Comparison of ENCODE assay signal across 8 cellular contexts in genomic region chr19:42270346-42271044, GRCh38. TPM values are rescaled to one million over a fixed set of nuclear protein-coding genes. Genes with fewer than 3 reads are reported as not detected.
DNase-seq lines count a peak whose midpoint lies in the region; ATAC-seq and TF ChIP-seq lines count a peak whose summit lies in the region.

No MANE protein-coding gene starts in this region.

- peaks cover 13% of the 10 kb centered on the region for H3K36me3 Mint-ChIP-seq in activated naive CD8-positive, alpha-beta T cell treated with anti-CD3 and anti-CD28 coated beads, Interleukin-2, amount 10 ng/mL, durations not matched to agents 7 days and 5 days

- no peaks in the 10 kb centered on the region for H3K27me3 Mint-ChIP-seq in activated naive CD8-positive, alpha-beta T cell treated with anti-CD3 and anti-CD28 coated beads, Interleukin-2, amount 10 ng/mL, durations not matched to agents 7 days and 5 days

- peak; percentile 31 for DNase-seq in NCI-H2171 treated with DMSO at 0.1 percent for 48 hours (lab: John Stamatoyannopoulos, UW)
- no peak for DNase-seq in NCI-H2171 (lab: John Stamatoyannopoulos, UW)
- peak; percentile 71 for DNase-seq in activated naive CD8-positive, alpha-beta T cell treated with anti-CD3 and anti-CD28 coated beads, Interleukin-2, amount 10 ng/mL, durations not matched to agents 7 days and 5 days
- DNase-seq in hepatic stellate cell (ENCODE audit: low spot score), result peak; percentile 83
- DNase-seq in spleen, result peak; percentile 90
- DNase-seq in HuH-7.5 (ENCODE audit: low spot score), result no peak

- 2 to 10% (median 5%) methylated on average over 11 to 18 of the region's 18 CpGs for WGBS in spleen, 5 donors

- TF ChIP-seq POLR2A in Raji (IDR thresholded peaks at IDR 0.05; ENCODE audit: insufficient read depth, low read depth, low read length) (peak; percentile 58), spleen (IDR thresholded peaks at IDR 0.05) (no peak)

- no peak for TF ChIP-seq CTCF in spleen (IDR thresholded peaks at IDR 0.05 in 8 of 11, conservative IDR thresholded peaks at IDR 0.05 in 3 of 11)

- ATAC-seq in activated naive CD8-positive, alpha-beta T cell treated with anti-CD3 and anti-CD28 coated beads, Interleukin-2, amount 10 ng/mL, durations not matched to agents 7 days and 5 days (ENCODE audit: low read depth), result peak; percentile 1
- no peak for ATAC-seq in HG02981 (IDR thresholded peaks at IDR 0.05; ENCODE audit: unreplicated experiment)

- intact Hi-C loops in spleen (cut with DNase I; ENCODE audit: low total_unique reads), result no loop called here

- no peaks in the 10 kb centered on the region for H3K9me3 Mint-ChIP-seq in activated naive CD8-positive, alpha-beta T cell treated with anti-CD3 and anti-CD28 coated beads, Interleukin-2, amount 10 ng/mL, durations not matched to agents 7 days and 5 days

- peaks cover 36% of the 10 kb centered on the region for H3K4me1 Mint-ChIP-seq in activated naive CD8-positive, alpha-beta T cell treated with anti-CD3 and anti-CD28 coated beads, Interleukin-2, amount 10 ng/mL, durations not matched to agents 7 days and 5 days

- peak overlapping the region; percentile 76 to 100 (median 98) for H3K27ac ChIP-seq in spleen

- H3K4me1 ChIP-seq in spleen, result peaks cover 36 to 69% (median 55%) of the 10 kb centered on the region in 6 donors

- H3K4me3 Mint-ChIP-seq in activated naive CD8-positive, alpha-beta T cell treated with anti-CD3 and anti-CD28 coated beads, Interleukin-2, amount 10 ng/mL, durations not matched to agents 7 days and 5 days, result peak overlapping the region; percentile 99

- H3K9me3 ChIP-seq in spleen, result no peaks in the 10 kb centered on the region

- no peak overlapping the region for H3K27ac Mint-ChIP-seq in activated naive CD8-positive, alpha-beta T cell treated with anti-CD3 and anti-CD28 coated beads, Interleukin-2, amount 10 ng/mL, durations not matched to agents 7 days and 5 days

- H3K36me3 ChIP-seq in spleen, result peaks cover 0 to 40% (median 33%) of the 10 kb centered on the region in 6 donors

- no peaks in the 10 kb centered on the region for H3K27me3 ChIP-seq in spleen (replicated peaks in 1 of 7)

- POLR2A ChIA-PET in activated naive CD8-positive, alpha-beta T cell treated with anti-CD3 and anti-CD28 coated beads, Interleukin-2, amount 10 ng/mL, durations not matched to agents 7 days and 5 days (lab: Charles Lee), result interaction anchor here (0.5 to 2.4 kb wide), 15 partner anchors 9 to 1537 kb away, joined by 3 to 32 read pairs (median 4); partner anchors contain the start of genes GSK3A, PAFAH1B3 and PRR19

- peak overlapping the region; percentile 33 to 69 (median 50) for H3K4me3 ChIP-seq in spleen

RNA-seq across cellular contexts. Expression of gene CIC, which starts 1.4 kb away (rescaled TPM):
- total RNA-seq in activated naive CD8-positive, alpha-beta T cell treated with anti-CD3 and anti-CD28 coated beads, Interleukin-2, amount 10 ng/mL, durations not matched to agents 7 days and 5 days, result 10 to 100 TPM; 84.4 to 92.2 TPM
- 100 to 1,000 TPM in 1 of 7 donors, 10 to 100 TPM in 6; 63.8 to 100 (median 76.7) TPM for total RNA-seq in spleen
- 10 to 100 TPM; 12.5 to 43.6 (median 16.8) TPM for polyA plus RNA-seq in spleen

RNA-seq across cellular contexts. Expression of gene ERF, which starts 15.6 kb away (rescaled TPM):
- total RNA-seq in activated naive CD8-positive, alpha-beta T cell treated with anti-CD3 and anti-CD28 coated beads, Interleukin-2, amount 10 ng/mL, durations not matched to agents 7 days and 5 days, result 10 to 100 TPM; 51.1 to 57.5 TPM
- total RNA-seq in spleen, result 10 to 100 TPM; 36.8 to 73.1 (median 56.4) TPM
- 10 to 100 TPM; 13.5 to 49.7 (median 17.7) TPM for polyA plus RNA-seq in spleen

RNA-seq across cellular contexts. Expression of gene GSK3A, which starts 28.1 kb away (rescaled TPM):
- total RNA-seq in activated naive CD8-positive, alpha-beta T cell treated with anti-CD3 and anti-CD28 coated beads, Interleukin-2, amount 10 ng/mL, durations not matched to agents 7 days and 5 days, result 10 to 100 TPM; 41.0 to 42.2 TPM
- 10 to 100 TPM; 20.8 to 33.1 (median 31.1) TPM for total RNA-seq in spleen
- polyA plus RNA-seq in spleen, result 10 to 100 TPM; 22.7 to 39.3 (median 26.4) TPM

RNA-seq across cellular contexts. Expression of gene PRR19, which starts 31.4 kb away (rescaled TPM):
- total RNA-seq in activated naive CD8-positive, alpha-beta T cell treated with anti-CD3 and anti-CD28 coated beads, Interleukin-2, amount 10 ng/mL, durations not matched to agents 7 days and 5 days, result under 1 TPM in 1 of 2 experiments, not detected in 1; 0.57 TPM
- total RNA-seq in spleen, result 1 to 10 TPM in 2 of 7 donors, under 1 TPM in 3, not detected in 2; 0.46 to 1.2 (median 0.60) TPM
- polyA plus RNA-seq in spleen, result under 1 TPM; 0.33 to 0.61 (median 0.49) TPM

RNA-seq across cellular contexts. Expression of gene PAFAH1B3, which starts 31.9 kb away (rescaled TPM):
- 10 to 100 TPM; 36.2 to 41.1 TPM for total RNA-seq in activated naive CD8-positive, alpha-beta T cell treated with anti-CD3 and anti-CD28 coated beads, Interleukin-2, amount 10 ng/mL, durations not matched to agents 7 days and 5 days
- 10 to 100 TPM; 13.7 to 20.3 (median 15.5) TPM for total RNA-seq in spleen
- polyA plus RNA-seq in spleen, result 10 to 100 TPM; 24.3 to 34.3 (median 29.9) TPM

Comparison
In these comparisons a context has a peak if more than half of its experiments do, and no peak if none do; other contexts are left out.
1. DNase-seq: peak in NCI-H2171 treated with DMSO at 0.1 percent for 48 hours (single experiment), activated naive CD8-positive, alpha-beta T cell treated with anti-CD3 and anti-CD28 coated beads, Interleukin-2, amount 10 ng/mL, durations not matched to agents 7 days and 5 days (single experiment), hepatic stellate cell (single experiment) and spleen (single experiment); none in NCI-H2171 (single experiment) and HuH-7.5 (single experiment).